22 cellular contexts compared by ENCODE assay signal in genomic region chr11:14449302-14449714, GRCh38. TPM values are rescaled to one million over a fixed set of nuclear protein-coding genes. Genes with fewer than 3 reads are reported as not detected.
DNase-seq lines count a peak whose midpoint lies in the region; ATAC-seq and TF ChIP-seq lines count a peak whose summit lies in the region.
"Had no signal": no experiment of that assay in that cellular context is flagged by ENCODE, and none has a peak within 500 bp of the region (broad histone marks: within the 10 kb centered on the region; RNA-seq: fewer than 3 reads in every experiment).

No MANE protein-coding gene starts in this region.

- H4K20me1 ChIP-seq in GM23248 (ENCODE audit: insufficient read depth), result no peaks in the 10 kb centered on the region

- no peak for ATAC-seq in activated CD8-positive, alpha-beta T cell treated with anti-CD3 and anti-CD28 coated beads, Interleukin-2, amount 10 ng/mL, durations not matched to agents 7 days and 5 days
- ATAC-seq: gastroesophageal sphincter; lower lobe of right lung; naive thymus-derived CD4-positive, alpha-beta T cell; stimulated activated effector memory CD8-positive, alpha-beta T cell treated with anti-CD3 and anti-CD28 coated beads, Interleukin-12 subunit alpha, Interleukin-12 subunit beta, amount 100 ng/mL, for 72 hours had no signal

- no peak overlapping the region for H3K4me2 ChIP-seq in GM23248 (ENCODE audit: unreplicated experiment)

- H3K4me1 Mint-ChIP-seq in osteocyte (ENCODE audit: unreplicated experiment), result peaks cover 49% of the 10 kb centered on the region
- H3K4me1 Mint-ChIP-seq in activated CD8-positive, alpha-beta T cell treated with anti-CD3 and anti-CD28 coated beads, Interleukin-2, amount 10 ng/mL, durations not matched to agents 7 days and 5 days (ENCODE audit: low read depth), result peaks cover 38% of the 10 kb centered on the region
- H3K4me1 Mint-ChIP-seq: endodermal cell had no signal

- in situ Hi-C loops in GM23248 (cut with MboI), result no loop called here

- peaks cover 87% of the 10 kb centered on the region for H3F3A ChIP-seq in GM23248 (ENCODE audit: insufficient read depth)

- no peaks in the 10 kb centered on the region for H3K9me3 ChIP-seq in GM23248 (ENCODE audit: low read depth)
- no peaks in the 10 kb centered on the region for H3K9me3 ChIP-seq in SJCRH30 (replicated peaks)
- H3K9me3 ChIP-seq: gastroesophageal sphincter, lower lobe of right lung, spleen, thyroid gland had no signal

- POLR2A ChIA-PET in activated CD8-positive, alpha-beta T cell treated with anti-CD3 and anti-CD28 coated beads, Interleukin-2, amount 10 ng/mL, durations not matched to agents 7 days and 5 days (lab: Charles Lee), result no interaction called here

- H3K9ac ChIP-seq in GM23248, result 0 out of 2 replicates have a peak overlapping the region, but pooled peaks have one; percentile 5

- H3K9me2 ChIP-seq in GM23248 (ENCODE audit: insufficient read depth), result no peaks in the 10 kb centered on the region

- H3K79me2 ChIP-seq in GM23248 (ENCODE audit: insufficient read depth), result 0 out of 2 replicates have a peak, but pooled peaks cover 6% of the 10 kb centered on the region

- H3K36me3 ChIP-seq in GM23248 (ENCODE audit: low read depth) (0 out of 2 replicates have a peak, but pooled peaks cover 20% of the 10 kb centered on the region), SJCRH30 (peaks cover 2% of the 10 kb centered on the region; the same call in 1 of the 2 replicates)
- H3K36me3 ChIP-seq: thyroid gland had no signal

- H3K4me3 ChIP-seq in GM23248 (no peak overlapping the region), SJCRH30 (no peak overlapping the region), fibroblast of pulmonary artery (replicated peaks; ENCODE audit: low read depth, low read length) (no peak overlapping the region)
- H3K4me3 ChIP-seq: gastroesophageal sphincter, lower lobe of right lung, spleen, thyroid gland had no signal

- CTCF ChIA-PET in activated CD8-positive, alpha-beta T cell treated with anti-CD3 and anti-CD28 coated beads, Interleukin-2, amount 10 ng/mL, durations not matched to agents 7 days and 5 days (lab: Charles Lee), result no interaction called here

- no peaks in the 10 kb centered on the region for H3K9me3 Mint-ChIP-seq in osteocyte (ENCODE audit: unreplicated experiment)
- H3K9me3 Mint-ChIP-seq in activated CD8-positive, alpha-beta T cell treated with anti-CD3 and anti-CD28 coated beads, Interleukin-2, amount 10 ng/mL, durations not matched to agents 7 days and 5 days (ENCODE audit: insufficient read depth), result no peaks in the 10 kb centered on the region
- H3K9me3 Mint-ChIP-seq: activated T-helper 2 cell treated with anti-CD3 and anti-CD28 coated beads, Interferon-gamma antibody, Interleukin-2, Interleukin-4, amounts not matched to agents 10 μg/mL and 5 μg/mL and 100 μg/mL, durations not matched to agents 14 hours and 24 hours and 36 hours; endodermal cell; naive thymus-derived CD4-positive, alpha-beta T cell; stimulated activated effector memory CD8-positive, alpha-beta T cell treated with anti-CD3 and anti-CD28 coated beads, Interleukin-12 subunit alpha, Interleukin-12 subunit beta, amount 100 ng/mL, for 72 hours had no signal

- H3K4me1 ChIP-seq in GM23248 (ENCODE audit: insufficient read depth) (peaks cover 62% of the 10 kb centered on the region), SJCRH30 (peaks cover 20% of the 10 kb centered on the region)
- H3K4me1 ChIP-seq: gastroesophageal sphincter, thyroid gland had no signal

- H2AFZ ChIP-seq in GM23248, result no peak overlapping the region

- peak; percentile 51 for DNase-seq in GM23248
- peak; percentile 9 to 20 for DNase-seq in SJCRH30
- DNase-seq in fibroblast of pulmonary artery (ENCODE audit: low read depth), result peak; percentile 15
- no peak for DNase-seq in osteocyte (ENCODE audit: extremely low spot score, unreplicated experiment)
- no peak for DNase-seq in occipital lobe (lab: John Stamatoyannopoulos, UW)
- no peak for DNase-seq in activated CD8-positive, alpha-beta T cell treated with anti-CD3 and anti-CD28 coated beads, Interleukin-2, amount 10 ng/mL, durations not matched to agents 7 days and 5 days
- DNase-seq in MV-4-11 (lab: John Stamatoyannopoulos, UW), result no peak
- DNase-seq: amniotic stem cell; C1 segment of cervical spinal cord; DMS79; endodermal cell; lower lobe of right lung; naive thymus-derived CD4-positive, alpha-beta T cell; NCI-H1436 treated with DMSO at 0.1 percent for 48 hours; SHP77; spleen; T-helper 2 cell; thyroid gland had no signal

- 6 to 7% methylated on average over 1 of the region's 1 CpG for WGBS in GM23248 (ENCODE audit: low coverage in 1 of 2, low lambda C conversion rate in 2 of 2, missing lambda C conversion rate in 2 of 2), 2 experiments

- no peaks in the 10 kb centered on the region for H3K27me3 Mint-ChIP-seq in osteocyte (ENCODE audit: unreplicated experiment)
- H3K27me3 Mint-ChIP-seq in activated CD8-positive, alpha-beta T cell treated with anti-CD3 and anti-CD28 coated beads, Interleukin-2, amount 10 ng/mL, durations not matched to agents 7 days and 5 days (ENCODE audit: low read depth), result no peaks in the 10 kb centered on the region
- H3K27me3 Mint-ChIP-seq: naive thymus-derived CD4-positive, alpha-beta T cell; progenitor cell of endocrine pancreas had no signal

- peaks cover 4% of the 10 kb centered on the region for H3K36me3 Mint-ChIP-seq in osteocyte (ENCODE audit: unreplicated experiment)
- peaks cover 23% of the 10 kb centered on the region for H3K36me3 Mint-ChIP-seq in activated CD8-positive, alpha-beta T cell treated with anti-CD3 and anti-CD28 coated beads, Interleukin-2, amount 10 ng/mL, durations not matched to agents 7 days and 5 days (ENCODE audit: low read depth)

- peak overlapping the region; percentile 63 for H3K27ac ChIP-seq in GM23248
- no peak overlapping the region for H3K27ac ChIP-seq in SJCRH30
- H3K27ac ChIP-seq: lower lobe of right lung, spleen, thyroid gland had no signal

- H3K4me3 Mint-ChIP-seq in osteocyte (ENCODE audit: unreplicated experiment), result no peak overlapping the region
- H3K4me3 Mint-ChIP-seq in activated CD8-positive, alpha-beta T cell treated with anti-CD3 and anti-CD28 coated beads, Interleukin-2, amount 10 ng/mL, durations not matched to agents 7 days and 5 days, result no peak overlapping the region
- H3K4me3 Mint-ChIP-seq: endodermal cell; naive thymus-derived CD4-positive, alpha-beta T cell; stimulated activated effector memory CD8-positive, alpha-beta T cell treated with anti-CD3 and anti-CD28 coated beads, Interleukin-12 subunit alpha, Interleukin-12 subunit beta, amount 100 ng/mL, for 72 hours had no signal

- H3K27ac Mint-ChIP-seq in osteocyte (ENCODE audit: unreplicated experiment), result peak overlapping the region; percentile 83
- H3K27ac Mint-ChIP-seq in activated CD8-positive, alpha-beta T cell treated with anti-CD3 and anti-CD28 coated beads, Interleukin-2, amount 10 ng/mL, durations not matched to agents 7 days and 5 days, result no peak overlapping the region
- H3K27ac Mint-ChIP-seq: activated T-helper 2 cell treated with anti-CD3 and anti-CD28 coated beads, Interferon-gamma antibody, Interleukin-2, Interleukin-4, amounts not matched to agents 10 μg/mL and 5 μg/mL and 100 μg/mL, durations not matched to agents 14 hours and 24 hours and 36 hours; endodermal cell; naive thymus-derived CD4-positive, alpha-beta T cell; progenitor cell of endocrine pancreas; stimulated activated effector memory CD8-positive, alpha-beta T cell treated with anti-CD3 and anti-CD28 coated beads, Interleukin-12 subunit alpha, Interleukin-12 subunit beta, amount 100 ng/mL, for 72 hours had no signal

- no peak for TF ChIP-seq CTCF in fibroblast of pulmonary artery (IDR thresholded peaks at IDR 0.05; ENCODE audit: low read length, missing control alignments)
- TF ChIP-seq CTCF in osteocyte (IDR thresholded peaks at IDR 0.05), result no peak

- H3K27me3 ChIP-seq in GM23248 (replicated peaks; ENCODE audit: insufficient read depth) (no peaks in the 10 kb centered on the region), SJCRH30 (no peaks in the 10 kb centered on the region)
- H3K27me3 ChIP-seq: gastroesophageal sphincter, spleen, thyroid gland had no signal

RNA-seq across cellular contexts. Expression of gene COPB1, which starts 50.3 kb away (rescaled TPM):
- total RNA-seq in GM23248 (2014; rRNA removed; shearing (Covaris generic)), result 302 and 366 TPM in 2 replicates
- 192 and 199 TPM in 2 replicates for polyA plus RNA-seq in GM23248 (2016; fragmentation: Nextera tagmentation; extraction: Ambion mirVana)
- total RNA-seq in SJCRH30 (2014; rRNA removed; shearing (Covaris generic)), result 188 and 195 TPM in 2 replicates
- total RNA-seq in osteocyte (135 TPM in 2 replicates), occipital lobe (154 TPM)
- 10 to 100 TPM; 77.8 to 79.1 TPM for total RNA-seq in activated CD8-positive, alpha-beta T cell treated with anti-CD3 and anti-CD28 coated beads, Interleukin-2, amount 10 ng/mL, durations not matched to agents 7 days and 5 days

Comparison
In these comparisons a context has a peak if more than half of its experiments do, and no peak if none do; other contexts are left out.
1. DNase-seq: peak in GM23248 (single experiment), SJCRH30 (2 of 2) and fibroblast of pulmonary artery (single experiment); none in osteocyte (single experiment), occipital lobe (single experiment), activated CD8-positive, alpha-beta T cell treated with anti-CD3 and anti-CD28 coated beads, Interleukin-2, amount 10 ng/mL, durations not matched to agents 7 days and 5 days (single experiment) and MV-4-11 (single experiment).